In genomic region chr9:95425910-95426551, GRCh38 we compare ENCODE assay signal across 8 cellular contexts.
DNase-seq lines count a peak whose midpoint lies in the region; ATAC-seq and TF ChIP-seq lines count a peak whose summit lies in the region.

No MANE protein-coding gene starts in this region.

- TF ChIP-seq EP300 in suprapubic skin (IDR thresholded peaks at IDR 0.05) = no peak

- peak overlapping the region; percentile 79 for H3K4me3 Mint-ChIP-seq in activated naive CD8-positive, alpha-beta T cell treated with anti-CD3 and anti-CD28 coated beads, Interleukin-2, amount 50 U/mL, for 24 hours

- H3K9me3 ChIP-seq in Karpas-422 (ENCODE audit: low read length) (peaks cover 17% of the 10 kb centered on the region), suprapubic skin (peaks cover 10% of the 10 kb centered on the region)

- H3K27me3 ChIP-seq in Karpas-422 (ENCODE audit: low read length) (peaks cover 3% of the 10 kb centered on the region; the same call in 1 of the 2 replicates), suprapubic skin (peaks cover 3% of the 10 kb centered on the region)

- H3K36me3 ChIP-seq in Karpas-422 (ENCODE audit: insufficient read depth, low read length) (no peaks in the 10 kb centered on the region), suprapubic skin (peaks cover 4% of the 10 kb centered on the region)

- peak overlapping the region; percentile 68 for H3K9ac ChIP-seq in Karpas-422 (ENCODE audit: low read length)

- H3K79me2 ChIP-seq in Karpas-422 (ENCODE audit: low read length) = no peaks in the 10 kb centered on the region

- DNase-seq in DMS 273 (lab: John Stamatoyannopoulos, UW; ENCODE audit: unreplicated experiment) = peak; percentile 74
- DNase-seq in DMS 273 treated with DMSO at 0.1 percent for 48 hours (lab: John Stamatoyannopoulos, UW) = no peak
- peak; percentile 41 for DNase-seq in Karpas-422
- DNase-seq in activated naive CD8-positive, alpha-beta T cell treated with anti-CD3 and anti-CD28 coated beads, Interleukin-2, amount 50 U/mL, for 24 hours = peak; percentile 14
- peak; percentile 73 for DNase-seq in kidney glomerular epithelial cell (lab: John Stamatoyannopoulos, UW)
- no peak for DNase-seq in suprapubic skin (ENCODE audit: low spot score in 2 of 2)

- peaks cover 29% of the 10 kb centered on the region for H3K9me3 Mint-ChIP-seq in activated naive CD8-positive, alpha-beta T cell treated with anti-CD3 and anti-CD28 coated beads, Interleukin-2, amount 50 U/mL, for 24 hours

- TF ChIP-seq CTCF in suprapubic skin (IDR thresholded peaks at IDR 0.05) = no peak

- H3K4me2 ChIP-seq in Karpas-422 (ENCODE audit: low read depth, low read length, poor library complexity, severe bottlenecking) = peak overlapping the region; percentile 81

- peak overlapping the region; percentile 89 for H2AFZ ChIP-seq in Karpas-422 (ENCODE audit: low read length)

- H3K27me3 Mint-ChIP-seq in activated naive CD8-positive, alpha-beta T cell treated with anti-CD3 and anti-CD28 coated beads, Interleukin-2, amount 50 U/mL, for 24 hours = peaks cover 10% of the 10 kb centered on the region

- peaks cover 16% of the 10 kb centered on the region for H3K4me1 Mint-ChIP-seq in activated naive CD8-positive, alpha-beta T cell treated with anti-CD3 and anti-CD28 coated beads, Interleukin-2, amount 50 U/mL, for 24 hours

- peak overlapping the region; percentile 69 for H3K27ac Mint-ChIP-seq in activated naive CD8-positive, alpha-beta T cell treated with anti-CD3 and anti-CD28 coated beads, Interleukin-2, amount 50 U/mL, for 24 hours

- peak overlapping the region; percentile 69 for H3K4me3 ChIP-seq in Karpas-422 (ENCODE audit: low read length)
- H3K4me3 ChIP-seq in suprapubic skin = peak overlapping the region; percentile 55

- H3K9me2 ChIP-seq in Karpas-422 (replicated peaks; ENCODE audit: insufficient read depth, low read length) = no peaks in the 10 kb centered on the region

- peaks cover 8% of the 10 kb centered on the region for H3K36me3 Mint-ChIP-seq in activated naive CD8-positive, alpha-beta T cell treated with anti-CD3 and anti-CD28 coated beads, Interleukin-2, amount 50 U/mL, for 24 hours (ENCODE audit: low read depth)

- H3K4me1 ChIP-seq in Karpas-422 (ENCODE audit: low read length) (peaks cover 8% of the 10 kb centered on the region), suprapubic skin (peaks cover 8% of the 10 kb centered on the region)

- ATAC-seq in activated naive CD8-positive, alpha-beta T cell treated with anti-CD3 and anti-CD28 coated beads, Interleukin-2, amount 50 U/mL, for 24 hours = no peak
- ATAC-seq in HG03025 (IDR thresholded peaks at IDR 0.05; ENCODE audit: low FRiP score, unreplicated experiment) (no peak), HG03439 (IDR thresholded peaks at IDR 0.05; ENCODE audit: unreplicated experiment) (no peak)

- H3K27ac ChIP-seq in Karpas-422 (ENCODE audit: low read length) = no peak overlapping the region
- H3K27ac ChIP-seq in suprapubic skin = peak overlapping the region; percentile 77

- H4K20me1 ChIP-seq in Karpas-422 (ENCODE audit: insufficient read depth, low read depth, low read length) = no peaks in the 10 kb centered on the region

- TF ChIP-seq POLR2A in suprapubic skin (IDR thresholded peaks at IDR 0.05) = no peak

- WGBS in suprapubic skin = 33% methylated on average over 11 of the region's 11 CpGs

Comparison
In these comparisons a context has a peak if more than half of its experiments do, and no peak if none do; other contexts are left out.
1. DNase-seq: peak in DMS 273 (single experiment), Karpas-422 (single experiment), activated naive CD8-positive, alpha-beta T cell treated with anti-CD3 and anti-CD28 coated beads, Interleukin-2, amount 50 U/mL, for 24 hours (single experiment) and kidney glomerular epithelial cell (single experiment); none in DMS 273 treated with DMSO at 0.1 percent for 48 hours (single experiment) and suprapubic skin (0 of 2).